In the genomic region with DNA sequence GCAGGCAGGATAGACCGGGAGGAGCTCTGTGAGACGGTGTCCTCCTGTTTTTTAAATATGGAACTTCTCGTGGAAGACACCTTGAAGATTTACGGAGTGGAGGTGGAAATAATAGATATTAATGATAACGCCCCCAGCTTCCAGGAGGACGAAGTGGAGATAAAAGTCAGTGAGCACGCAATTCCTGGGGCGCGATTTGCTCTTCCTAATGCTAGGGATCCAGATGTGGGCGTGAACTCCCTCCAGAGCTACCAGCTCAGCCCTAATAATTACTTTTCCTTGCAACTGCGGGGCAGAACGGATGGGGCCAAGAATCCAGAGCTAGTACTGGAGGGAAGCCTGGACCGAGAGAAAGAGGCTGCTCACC, we compare ENCODE assay signal across 10 cellular contexts. TPM values are rescaled to one million over a fixed set of nuclear protein-coding genes. Genes with fewer than 3 reads are reported as not detected.
DNase-seq lines count a peak whose midpoint lies in the region; ATAC-seq and TF ChIP-seq lines count a peak whose summit lies in the region.
"Had no signal": no experiment of that assay in that cellular context is flagged by ENCODE, and none has a peak within 500 bp of the region (broad histone marks: within the 10 kb centered on the region; RNA-seq: fewer than 3 reads in every experiment).

No MANE protein-coding gene starts in this region.

- H3K9me2 ChIP-seq in PC-9 (ENCODE audit: insufficient read depth): no peaks in the 10 kb centered on the region

- POLR2A ChIA-PET in PC-9 (lab: Charles Lee; ENCODE audit: unreplicated experiment): interaction anchor here (0.7 kb wide), 1 partner anchor 142 kb away, joined by 7 read pairs; no protein-coding TSS in a partner anchor

- H3K4me3 ChIP-seq in GM08714 (ENCODE audit: low read length) (peak overlapping the region; percentile 56), PC-9 (peak overlapping the region; percentile 50), esophagus squamous epithelium (peak overlapping the region in 3 of 4 donors; percentile 24 to 58 (median 31)), gastrocnemius medialis (peak overlapping the region; percentile 48 to 56 (median 53))

- intact Hi-C loops in PC-9 (cut with micrococcal nuclease; ENCODE audit: unreplicated experiment): no loop called here
- intact Hi-C loops in esophagus squamous epithelium (cut with DNase I): no loop called here
- intact Hi-C loops in gastrocnemius medialis (cut with DNase I; ENCODE audit: low total_unique reads): loop anchor here (2.0 kb wide), 1 partner anchor 137 kb away; no protein-coding TSS in a partner anchor

- no peak for TF ChIP-seq POLR2A in esophagus squamous epithelium (IDR thresholded peaks at IDR 0.05)
- no peak for TF ChIP-seq POLR2A in gastrocnemius medialis (IDR thresholded peaks at IDR 0.05)

- H3K27me3 ChIP-seq in PC-9 (ENCODE audit: insufficient read depth, low read depth) (peaks cover 30% of the 10 kb centered on the region), esophagus squamous epithelium (peaks cover 0 to 36% (median 0%) of the 10 kb centered on the region in 4 donors), gastrocnemius medialis (peaks cover 0 to 10% (median 0%) of the 10 kb centered on the region in 3 donors)

- BruUV-seq in PC-9 (replicated peaks; lab: Mats Ljungman, UMichigan): no TSS peak

- TF ChIP-seq CTCF in PC-9 (conservative IDR thresholded peaks at IDR 0.05): no peak
- TF ChIP-seq CTCF in esophagus squamous epithelium (IDR thresholded peaks at IDR 0.05): no peak
- no peak for TF ChIP-seq CTCF in gastrocnemius medialis (IDR thresholded peaks at IDR 0.05 in 4 of 5, conservative IDR thresholded peaks at IDR 0.05 in 1 of 5)

- CTCF ChIA-PET in PC-9 (lab: Charles Lee): interaction anchor here (1.2 to 1.8 kb wide), 5 partner anchors 99 to 832 kb away, joined by 4 to 8 read pairs (median 7); no protein-coding TSS in a partner anchor

- H3K36me3 ChIP-seq in PC-9 (ENCODE audit: low read depth) (no peaks in the 10 kb centered on the region), esophagus squamous epithelium (peaks cover 0 to 9% (median 0%) of the 10 kb centered on the region in 3 donors), gastrocnemius medialis (no peaks in the 10 kb centered on the region)

- in situ Hi-C loops in gastrocnemius medialis (cut with MboI; ENCODE audit: low sequenced_read_pairs in 4 of 4) (loop anchor here (5.0 to 10.0 kb wide), 3 partner anchors 41 to 133 kb away; a partner anchor contains a TSS), G401 (cut with HindIII; ENCODE audit: low sequenced_read_pairs) (no loop called here)

- no peaks in the 10 kb centered on the region for H3F3A ChIP-seq in PC-9 (ENCODE audit: insufficient read depth, low read depth)

- H3K4me1 ChIP-seq in PC-9 (replicated peaks; ENCODE audit: insufficient read depth) (no peaks in the 10 kb centered on the region), esophagus squamous epithelium (peaks cover 0 to 8% (median 0%) of the 10 kb centered on the region in 3 donors), gastrocnemius medialis (peaks cover 12 to 44% of the 10 kb centered on the region in 2 donors)

- ATAC-seq in gastrocnemius medialis (no peak), GM21423 (IDR thresholded peaks at IDR 0.05; ENCODE audit: unreplicated experiment) (no peak)
- ATAC-seq: esophagus mucosa had no signal

- WGBS in esophagus squamous epithelium, 2 donors: 14 to 16% methylated on average over 12 to 13 of the region's 13 CpGs

- H3K27ac ChIP-seq in PC-9: no peak overlapping the region
- H3K27ac ChIP-seq in esophagus squamous epithelium: no peak overlapping the region
- peak overlapping the region; percentile 23 to 55 (median 36) for H3K27ac ChIP-seq in gastrocnemius medialis

- no peaks in the 10 kb centered on the region for H3K79me2 ChIP-seq in PC-9 (ENCODE audit: low read depth)

- peak overlapping the region; percentile 63; the same call in 1 of the 2 replicates for H2AFZ ChIP-seq in PC-9

- peak overlapping the region; percentile 69 for H3K4me2 ChIP-seq in PC-9

- H3K9me3 ChIP-seq in PC-9 (ENCODE audit: insufficient read depth, low read depth): no peaks in the 10 kb centered on the region
- H3K9me3 ChIP-seq in esophagus squamous epithelium: peaks cover 23 to 100% (median 93%) of the 10 kb centered on the region in 3 donors
- H3K9me3 ChIP-seq in gastrocnemius medialis: peaks cover 0 to 16% (median 0%) of the 10 kb centered on the region in 3 donors

- H4K20me1 ChIP-seq in PC-9 (ENCODE audit: insufficient read depth): no peaks in the 10 kb centered on the region

- no peak for DNase-seq in PC-9
- DNase-seq in esophagus squamous epithelium (lab: John Stamatoyannopoulos, UW): no peak
- DNase-seq in gastrocnemius medialis: no peak
- DNase-seq in NCI-H1105 treated with DMSO at 0.1 percent for 48 hours (lab: John Stamatoyannopoulos, UW): no peak
- no peak for DNase-seq in amygdala (lab: John Stamatoyannopoulos, UW)
- DNase-seq in G401 (ENCODE audit: low spot score): no peak
- DNase-seq: GOT3 had no signal

RNA-seq across cellular contexts. Expression of a gene that starts 0.6 kb away (rescaled TPM):
- total RNA-seq in PC-9 (2021) (0.18 and 0.22 TPM in 2 replicates), esophagus squamous epithelium (1 to 10 TPM; 1.1 to 4.2 (median 3.5) TPM), gastrocnemius medialis (1 to 10 TPM; 1.2 to 3.3 (median 1.3) TPM)
- total RNA-seq in G401 (2014; rRNA removed; shearing (Covaris generic)): not detected in 2 replicates

RNA-seq across cellular contexts. Expression of a gene that starts 4.0 kb away (rescaled TPM):
- total RNA-seq in PC-9 (2021) (0.13 and 0.17 TPM in 2 replicates), esophagus squamous epithelium (10 to 100 TPM in 1 of 4 donors, 1 to 10 TPM in 3; 4.1 to 10.9 (median 5.8) TPM), gastrocnemius medialis (1 to 10 TPM; 3.0 to 5.7 (median 3.3) TPM)
- 0.68 TPM in 1 of 2 replicates, not detected in the other for total RNA-seq in G401 (2014; rRNA removed; shearing (Covaris generic))

RNA-seq across cellular contexts. Expression of a gene that starts 8.7 kb away (rescaled TPM):
- 0.13 and 0.15 TPM in 2 replicates for total RNA-seq in PC-9 (2021)
- 1 to 10 TPM; 4.1 to 8.0 (median 7.3) TPM for total RNA-seq in esophagus squamous epithelium
- 1 to 10 TPM in 3 of 4 donors, under 1 TPM in 1; 0.80 to 2.4 (median 1.2) TPM for total RNA-seq in gastrocnemius medialis
- 0.31 and 0.71 TPM in 2 replicates for total RNA-seq in G401 (2014; rRNA removed; shearing (Covaris generic))

RNA-seq across cellular contexts. Expression of a gene that starts 8.8 kb away (rescaled TPM):
- total RNA-seq in PC-9 (2021): not detected in 2 replicates
- 1 to 10 TPM; 2.0 to 8.0 (median 2.5) TPM for total RNA-seq in esophagus squamous epithelium
- total RNA-seq in gastrocnemius medialis: 1 to 10 TPM; 1.1 to 5.4 (median 1.7) TPM
- not detected in 2 replicates for total RNA-seq in G401 (2014; rRNA removed; shearing (Covaris generic))

RNA-seq across cellular contexts. Expression of a gene that starts 13.7 kb away (rescaled TPM):
- not detected in 2 replicates for total RNA-seq in PC-9 (2021)
- 1 to 10 TPM; 1.4 to 5.7 (median 4.2) TPM for total RNA-seq in esophagus squamous epithelium
- 1 to 10 TPM; 1.4 to 4.6 (median 2.9) TPM for total RNA-seq in gastrocnemius medialis
- total RNA-seq in G401 (2014; rRNA removed; shearing (Covaris generic)): not detected in 2 replicates

Comparison
In these comparisons a context has a peak if more than half of its experiments do, and no peak if none do; other contexts are left out.
1. H3K27ac ChIP-seq: peak in gastrocnemius medialis (4 of 4); none in PC-9 (single experiment) and esophagus squamous epithelium (0 of 4).
2. Peak in every context shown above with its lines, with median percentiles within 50 percentile points of each other: H3K4me3 ChIP-seq.